Comparison of ENCODE assay signal across 17 cellular contexts in the genomic region with DNA sequence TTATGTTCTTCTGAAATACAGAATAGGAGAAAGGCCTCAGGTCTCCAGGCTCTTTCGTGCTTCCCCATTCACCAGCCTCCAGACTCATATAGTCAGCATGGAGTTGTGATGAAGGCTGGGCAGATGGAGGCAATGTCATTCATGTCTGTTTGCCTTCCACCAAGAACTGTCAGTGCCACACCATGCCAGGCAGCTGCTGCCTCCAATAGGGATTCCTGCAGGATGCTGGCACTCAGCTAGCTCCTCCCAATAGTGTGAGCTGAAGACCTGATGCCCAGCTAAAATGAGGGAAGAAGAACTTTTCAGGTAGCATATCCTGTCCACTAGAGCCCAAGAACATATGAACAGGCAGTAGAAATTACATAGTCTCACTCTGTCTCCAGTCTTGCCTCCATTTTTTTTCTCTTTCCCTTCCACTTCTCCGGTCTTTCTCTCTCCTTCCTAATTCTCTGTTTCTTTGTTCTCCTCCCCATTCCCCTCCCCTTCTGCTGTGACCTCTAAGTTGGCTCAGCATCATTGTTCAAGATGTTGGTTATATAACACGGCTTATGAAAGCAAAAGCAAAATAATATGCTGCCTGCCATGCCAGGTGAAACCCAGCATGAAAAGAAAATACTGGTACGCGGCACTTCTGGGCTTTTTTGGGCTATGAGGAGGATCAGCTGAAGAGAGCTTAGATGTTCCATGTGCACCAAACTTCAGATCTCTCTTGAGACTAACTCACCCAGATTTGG. TPM values are rescaled to one million over a fixed set of nuclear protein-coding genes. Genes with fewer than 3 reads are reported as not detected.
DNase-seq lines count a peak whose midpoint lies in the region; ATAC-seq and TF ChIP-seq lines count a peak whose summit lies in the region.
"Had no signal": no experiment of that assay in that cellular context is flagged by ENCODE, and none has a peak within 500 bp of the region (broad histone marks: within the 10 kb centered on the region; RNA-seq: fewer than 3 reads in every experiment).

No MANE protein-coding gene starts in this region.

- peaks cover 0 to 7% of the 10 kb centered on the region in 2 donors for H3K4me1 ChIP-seq in right atrium auricular region
- no peaks in the 10 kb centered on the region for H3K4me1 ChIP-seq in lower lobe of right lung
- H3K4me1 ChIP-seq in upper lobe of right lung, result no peaks in the 10 kb centered on the region
- peaks cover 5% of the 10 kb centered on the region for H3K4me1 ChIP-seq in neural progenitor cell

- no peak overlapping the region for H3K4me3 Mint-ChIP-seq in neural progenitor cell
- H3K4me3 Mint-ChIP-seq: CD8-positive, alpha-beta memory T cell; H9; IgD-negative memory B cell had no signal

- H3K4me3 ChIP-seq in right atrium auricular region, result no peak overlapping the region
- H3K4me3 ChIP-seq in lower lobe of right lung, result no peak overlapping the region
- H3K4me3 ChIP-seq in upper lobe of right lung, result no peak overlapping the region
- no peak overlapping the region for H3K4me3 ChIP-seq in neural progenitor cell

- DNase-seq in Right ventricle myocardium superior (no peak), right atrium auricular region (ENCODE audit: low spot score) (no peak), cerebellar cortex (ENCODE audit: low spot score) (peak; percentile 63), lower lobe of right lung (no peak), upper lobe of right lung (no peak), neural progenitor cell (ENCODE audit: low spot score) (no peak), HCEC 1CT (no peak)
- DNase-seq: CD8-positive, alpha-beta memory T cell; GDM1; H9; Kasumi-1; NCI-H1092 treated with DMSO at 0.1 percent for 48 hours; NCI-H146; NCI-H2081 treated with DMSO at 0.1 percent for 48 hours; NCI-H446 treated with DMSO at 0.1 percent for 48 hours had no signal

- ATAC-seq in Right ventricle myocardium superior (ENCODE audit: poor library complexity), result peak; percentile 45
- peak; percentile 17 to 66 for ATAC-seq in lower lobe of right lung
- peak; percentile 31 for ATAC-seq in upper lobe of right lung

- no peak overlapping the region for H2AFZ ChIP-seq in neural progenitor cell (replicated peaks)

- no peaks in the 10 kb centered on the region for H3K9me3 ChIP-seq in right atrium auricular region
- no peaks in the 10 kb centered on the region for H3K9me3 ChIP-seq in lower lobe of right lung
- no peaks in the 10 kb centered on the region for H3K9me3 ChIP-seq in upper lobe of right lung
- H3K9me3 ChIP-seq in neural progenitor cell (ENCODE audit: low read depth), result no peaks in the 10 kb centered on the region

- H3K4me2 ChIP-seq in neural progenitor cell, result no peak overlapping the region

- H3K9me3 Mint-ChIP-seq in neural progenitor cell, result no peaks in the 10 kb centered on the region
- H3K9me3 Mint-ChIP-seq: CD8-positive, alpha-beta memory T cell; H9; IgD-negative memory B cell had no signal

- no peaks in the 10 kb centered on the region for H3K4me1 Mint-ChIP-seq in neural progenitor cell
- H3K4me1 Mint-ChIP-seq: CD8-positive, alpha-beta memory T cell; IgD-negative memory B cell had no signal

- no peaks in the 10 kb centered on the region for H3K79me2 ChIP-seq in neural progenitor cell (ENCODE audit: low read depth)

- no peaks in the 10 kb centered on the region for H3K36me3 ChIP-seq in right atrium auricular region
- no peaks in the 10 kb centered on the region for H3K36me3 ChIP-seq in lower lobe of right lung
- no peaks in the 10 kb centered on the region for H3K36me3 ChIP-seq in upper lobe of right lung
- no peaks in the 10 kb centered on the region for H3K36me3 ChIP-seq in neural progenitor cell

- intact Hi-C loops in Right ventricle myocardium superior (cut with DNase I) (no loop called here), lower lobe of right lung (cut with DNase I) (no loop called here), upper lobe of right lung (cut with DNase I) (no loop called here)

- no peak overlapping the region for H3K27ac ChIP-seq in right atrium auricular region
- H3K27ac ChIP-seq in lower lobe of right lung, result no peak overlapping the region
- H3K27ac ChIP-seq in upper lobe of right lung, result no peak overlapping the region
- no peak overlapping the region for H3K27ac ChIP-seq in neural progenitor cell

- TF ChIP-seq CTCF in right atrium auricular region (IDR thresholded peaks at IDR 0.05) (no peak), lower lobe of right lung (IDR thresholded peaks at IDR 0.05) (no peak), upper lobe of right lung (IDR thresholded peaks at IDR 0.05) (no peak), neural progenitor cell (IDR thresholded peaks at IDR 0.05) (no peak)

- H3K27me3 ChIP-seq in right atrium auricular region, result no peaks in the 10 kb centered on the region
- no peaks in the 10 kb centered on the region for H3K27me3 ChIP-seq in lower lobe of right lung (ENCODE audit: low read depth)
- no peaks in the 10 kb centered on the region for H3K27me3 ChIP-seq in upper lobe of right lung
- H3K27me3 ChIP-seq in neural progenitor cell, result no peaks in the 10 kb centered on the region

- peaks cover 1% of the 10 kb centered on the region for H3F3A ChIP-seq in neural progenitor cell (ENCODE audit: low read depth)

- no peaks in the 10 kb centered on the region for H3K27me3 Mint-ChIP-seq in neural progenitor cell (ENCODE audit: insufficient read depth, low read depth)
- H3K27me3 Mint-ChIP-seq: CD8-positive, alpha-beta memory T cell; IgD-negative memory B cell had no signal

- no peak overlapping the region for H3K27ac Mint-ChIP-seq in neural progenitor cell
- H3K27ac Mint-ChIP-seq: H9, IgD-negative memory B cell had no signal

- no peaks in the 10 kb centered on the region for H3K36me3 Mint-ChIP-seq in neural progenitor cell
- H3K36me3 Mint-ChIP-seq: CD8-positive, alpha-beta memory T cell; IgD-negative memory B cell had no signal

- H3K9ac ChIP-seq in neural progenitor cell, result no peak overlapping the region

- H4K20me1 ChIP-seq in neural progenitor cell (ENCODE audit: low read depth), result no peaks in the 10 kb centered on the region

RNA-seq across cellular contexts. Expression of a gene that starts 17.3 kb away (rescaled TPM):
- total RNA-seq in Right ventricle myocardium superior, result 384 TPM
- 100 to 1,000 TPM; 381 to 632 TPM for total RNA-seq in right atrium auricular region
- total RNA-seq in lower lobe of right lung, result 1,362 TPM
- 1,001 TPM for total RNA-seq in upper lobe of right lung
- 428 and 695 TPM in 2 replicates for total RNA-seq in neural progenitor cell (ENCODE audit: low replicate concordance)

RNA-seq across cellular contexts. Expression of a gene that starts 26.2 kb away (rescaled TPM):
- total RNA-seq in Right ventricle myocardium superior, result not detected
- total RNA-seq in right atrium auricular region, result not detected
- not detected for total RNA-seq in lower lobe of right lung
- total RNA-seq in upper lobe of right lung, result not detected
- total RNA-seq in neural progenitor cell (ENCODE audit: low replicate concordance), result not detected in 2 replicates
- total RNA-seq: CD8-positive, alpha-beta memory T cell; H9; RPMI7951 had no signal
